ENCODE assay signal across 8 cellular contexts in genomic region chrX:80808160-80808735, GRCh38. TPM values are rescaled to one million over a fixed set of nuclear protein-coding genes. Genes with fewer than 3 reads are reported as not detected.
DNase-seq lines count a peak whose midpoint lies in the region; ATAC-seq and TF ChIP-seq lines count a peak whose summit lies in the region.

No MANE protein-coding gene starts in this region.

- peaks cover 7% of the 10 kb centered on the region for H3K36me3 Mint-ChIP-seq in activated B cell treated with CpG ODN at 0.5 μM for 24 hours (ENCODE audit: low read depth)

- H3K4me3 ChIP-seq in cardiac fibroblast (replicated peaks in 1 of 2; ENCODE audit: low read depth in 2 of 2, low read length in 2 of 2) = peak overlapping the region; percentile 60 to 73

- ATAC-seq in HG03045 (IDR thresholded peaks at IDR 0.05; ENCODE audit: unreplicated experiment) (peak; percentile 60), activated B cell treated with CpG ODN at 0.5 μM for 24 hours (ENCODE audit: low read depth) (peak; percentile 59)

- no peaks in the 10 kb centered on the region for H3K27me3 Mint-ChIP-seq in activated B cell treated with CpG ODN at 0.5 μM for 24 hours

- intact Hi-C loops in activated B cell treated with CpG ODN at 0.5 μM for 24 hours (cut with micrococcal nuclease) = loop anchor here (1.0 to 10.0 kb wide), 3 partner anchors 113 to 1863 kb away; partner anchors contain the start of gene P2RY10

- TF ChIP-seq CTCF in activated B cell treated with CpG ODN at 0.5 μM for 24 hours (IDR thresholded peaks at IDR 0.05) (no peak), cardiac fibroblast (IDR thresholded peaks at IDR 0.05; ENCODE audit: low read depth, low read length) (no peak)

- peaks cover 32% of the 10 kb centered on the region for H3K4me1 Mint-ChIP-seq in activated B cell treated with CpG ODN at 0.5 μM for 24 hours

- POLR2A ChIA-PET in activated B cell treated with CpG ODN at 0.5 μM for 24 hours (lab: Charles Lee) = interaction anchor here (0.5 to 1.9 kb wide), 4 partner anchors 8 to 464 kb away, joined by 3 to 19 read pairs (median 4); partner anchors contain the start of genes HMGN5 and SH3BGRL

- CTCF ChIA-PET in activated B cell treated with CpG ODN at 0.5 μM for 24 hours (lab: Charles Lee) = no interaction called here

- DNase-seq in SIG-M5 treated with dmso at 0.1 percent for 504 hours (lab: John Stamatoyannopoulos, UW; ENCODE audit: unreplicated experiment) = peak; percentile 72
- DNase-seq in SIG-M5 (lab: John Stamatoyannopoulos, UW) = no peak
- peak; percentile 11 for DNase-seq in NCI-H2171 (lab: John Stamatoyannopoulos, UW)
- peak; percentile 65 for DNase-seq in activated B cell treated with CpG ODN at 0.5 μM for 24 hours
- peak; percentile 74 to 76 for DNase-seq in cardiac fibroblast (ENCODE audit: low read depth in 2 of 2)
- DNase-seq in iris pigment epithelial cell (ENCODE audit: low read depth) = peak; percentile 72
- DNase-seq in stimulated activated CD4-positive, alpha-beta T cell treated with anti-CD3 and anti-CD28 coated beads, Interleukin-12 subunit alpha, Interleukin-12 subunit beta, amount 100 ng/mL, for 24 hours (ENCODE audit: low read depth in 2 of 2) = peak; percentile 46 to 57

- peak overlapping the region; percentile 92 for H3K4me3 Mint-ChIP-seq in activated B cell treated with CpG ODN at 0.5 μM for 24 hours

- no peaks in the 10 kb centered on the region for H3K9me3 Mint-ChIP-seq in activated B cell treated with CpG ODN at 0.5 μM for 24 hours

- H3K27ac Mint-ChIP-seq in activated B cell treated with CpG ODN at 0.5 μM for 24 hours = peak overlapping the region; percentile 90

RNA-seq across cellular contexts. Expression of gene BRWD3, which starts 1.4 kb away (rescaled TPM):
- 31.6 and 36.2 TPM in 2 replicates for total RNA-seq in activated B cell treated with CpG ODN at 0.5 μM for 24 hours
